ENCODE assay signal across 28 cellular contexts in the genomic region with DNA sequence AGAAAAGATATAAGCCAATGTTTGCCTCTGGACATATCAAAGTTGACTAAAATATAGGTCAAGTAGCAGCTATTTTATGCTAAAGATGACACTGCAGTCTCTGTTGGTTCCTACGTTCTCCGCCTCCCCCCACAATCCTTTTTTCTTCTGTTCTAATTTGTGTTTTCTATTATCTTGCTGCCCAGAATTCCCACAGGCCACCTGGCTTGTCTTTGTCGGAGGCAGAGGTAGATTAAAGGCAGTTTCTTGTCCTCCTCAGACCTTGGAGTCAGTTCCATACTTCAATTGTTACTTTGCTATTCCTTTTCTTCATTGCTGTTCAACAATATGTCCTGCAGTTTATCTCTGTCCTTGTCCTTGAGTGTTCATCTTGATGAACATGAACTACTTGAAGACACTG.
"Had no signal": no experiment of that assay in that cellular context is flagged by ENCODE, and none has a peak within 500 bp of the region (broad histone marks: within the 10 kb centered on the region; RNA-seq: fewer than 3 reads in every experiment).

No MANE protein-coding gene starts in this region.

- H3K36me3 ChIP-seq: adrenal gland had no signal

- H3K4me3 ChIP-seq: adrenal gland had no signal

- DNase-seq: activated B cell treated with CpG ODN at 0.5 μM for 24 hours; activated CD4-positive, alpha-beta memory T cell treated with anti-CD3 and anti-CD28 coated beads for 36 hours; activated CD4-positive, alpha-beta T cell treated with anti-CD3 and anti-CD28 coated beads for 36 hours; activated CD4-positive, alpha-beta T cell treated with anti-CD3 and anti-CD28 coated beads for 48 hours; activated CD4-positive, alpha-beta T cell treated with anti-CD3 and anti-CD28 coated beads, Interleukin-2, amount 50 U/mL, for 1 hour; activated CD4-positive, alpha-beta T cell treated with anti-CD3 and anti-CD28 coated beads, Interleukin-2, amount 50 U/mL, for 4 hours; activated CD4-positive, CD25-positive, alpha-beta regulatory T cell treated with anti-CD3 and anti-CD28 coated beads, Interleukin-2, amount 50 U/mL, for 72 hours; activated CD8-positive, alpha-beta memory T cell treated with anti-CD3 and anti-CD28 coated beads, Interleukin-2, amount 50 U/mL, for 4 hours; activated CD8-positive, alpha-beta T cell treated with anti-CD3 and anti-CD28 coated beads for 36 hours; activated effector memory CD4-positive, alpha-beta T cell treated with anti-CD3 and anti-CD28 coated beads, Interleukin-2, amount 50 U/mL, for 16 hours; activated gamma-delta T cell treated with Interleukin-2 at 50 U/mL for 16 hours; activated naive CD4-positive, alpha-beta T cell; activated naive CD4-positive, alpha-beta T cell treated with anti-CD3 and anti-CD28 coated beads for 36 hours; activated naive CD4-positive, alpha-beta T cell treated with anti-CD3 and anti-CD28 coated beads, Interleukin-2, amount 50 U/mL, for 16 hours; activated naive CD8-positive, alpha-beta T cell treated with anti-CD3 and anti-CD28 coated beads for 36 hours; activated T-cell treated with anti-CD3 and anti-CD28 coated beads, Interleukin-2, amount 50 U/mL, for 24 hours; activated T-cell treated with anti-CD3 and anti-CD28 coated beads, Interleukin-2, amount 50 U/mL, for 48 hours; adrenal gland; amniotic stem cell; aorta; central memory CD4-positive, alpha-beta T cell; T-helper 1 cell; T-helper 2 cell; T-helper 9 cell had no signal

- FAIRE-seq: colon, TTC549 had no signal

- ATAC-seq: activated CD4-positive, alpha-beta T cell treated with anti-CD3 and anti-CD28 coated beads for 36 hours; activated CD8-positive, alpha-beta T cell treated with anti-CD3 and anti-CD28 coated beads for 36 hours; activated naive CD4-positive, alpha-beta T cell treated with anti-CD3 and anti-CD28 coated beads, Interleukin-2, amount 50 U/mL, for 72 hours had no signal

- H3K27ac ChIP-seq: adrenal gland, VCaP had no signal

- H3K9me3 ChIP-seq: adrenal gland had no signal

- H3K27me3 ChIP-seq: adrenal gland had no signal

- H3K4me1 ChIP-seq: adrenal gland had no signal
